Comparison of ENCODE assay signal across 17 cellular contexts in genomic region chr13:50634339-50634738, GRCh38.
DNase-seq lines count a peak whose midpoint lies in the region; ATAC-seq and TF ChIP-seq lines count a peak whose summit lies in the region.
"Had no signal": no experiment of that assay in that cellular context is flagged by ENCODE, and none has a peak within 500 bp of the region (broad histone marks: within the 10 kb centered on the region; RNA-seq: fewer than 3 reads in every experiment).

No MANE protein-coding gene starts in this region.

- H3K27ac ChIP-seq in Karpas-422 (ENCODE audit: low read length) (peak overlapping the region; percentile 90; the same call in 1 of the 2 replicates), brain microvascular endothelial cell (no peak overlapping the region)
- H3K27ac ChIP-seq: GM23248 had no signal

- DNase-seq in CD14-positive monocyte (ENCODE audit: low spot score): no peak
- DNase-seq in Karpas-422: no peak
- no peak for DNase-seq in memory B cell (ENCODE audit: low spot score in 2 of 2)
- DNase-seq in DMS79 (lab: John Stamatoyannopoulos, UW): no peak
- no peak for DNase-seq in NCI-H1092 treated with DMSO at 0.1 percent for 48 hours (lab: John Stamatoyannopoulos, UW)
- DNase-seq in brain microvascular endothelial cell: no peak
- DNase-seq: 8988T; CD4-positive, CD25-positive, alpha-beta regulatory T cell; CD8-positive, alpha-beta memory T cell; COR-L47; DMS 273 treated with DMSO at 0.1 percent for 48 hours; DMS53; GM23248 had no signal

- in situ Hi-C loops in brain microvascular endothelial cell (cut with HindIII; ENCODE audit: low pct_ligation_motif_present, low sequenced_read_pairs): no loop called here

- H3K4me2 ChIP-seq in Karpas-422 (ENCODE audit: low read depth, low read length, poor library complexity, severe bottlenecking): no peak overlapping the region

- H3K27ac Mint-ChIP-seq in CD14-positive monocyte (peak overlapping the region; percentile 95 to 100 (median 99)), memory B cell (peak overlapping the region; percentile 93)
- peak overlapping the region; percentile 92 for H3K27ac Mint-ChIP-seq in stimulated activated memory B cell treated with anti-CD40 and anti-IgM and Interleukin-4, amounts not matched to agents 10 μg/mL and 1 μg/mL and 100 μg/mL, for 72 hours

- H3K79me2 ChIP-seq in Karpas-422 (ENCODE audit: low read length): no peaks in the 10 kb centered on the region

- H3K9me3 Mint-ChIP-seq in CD14-positive monocyte: peaks cover 0 to 5% (median 0%) of the 10 kb centered on the region in 7 donors
- H3K9me3 Mint-ChIP-seq in memory B cell: no peaks in the 10 kb centered on the region
- no peaks in the 10 kb centered on the region for H3K9me3 Mint-ChIP-seq in stimulated activated memory B cell treated with anti-CD40 and anti-IgM and Interleukin-4, amounts not matched to agents 10 μg/mL and 1 μg/mL and 100 μg/mL, for 72 hours
- H3K9me3 Mint-ChIP-seq: CD4-positive, CD25-positive, alpha-beta regulatory T cell; CD8-positive, alpha-beta memory T cell had no signal

- no peak for TF ChIP-seq CTCF in CD14-positive monocyte (IDR thresholded peaks at IDR 0.05)
- no peak for TF ChIP-seq CTCF in brain microvascular endothelial cell (IDR thresholded peaks at IDR 0.05; ENCODE audit: low read depth, low read length, missing control alignments)

- no peaks in the 10 kb centered on the region for H4K20me1 ChIP-seq in Karpas-422 (ENCODE audit: insufficient read depth, low read depth, low read length)
- H4K20me1 ChIP-seq: BLaER1 treated with 17β-estradiol and CSF1 and Interleukin-3, amounts not matched to agents 10 nM and 100 nM had no signal

- H3K27me3 Mint-ChIP-seq in CD14-positive monocyte (ENCODE audit: low read depth in 3 of 3) (no peaks in the 10 kb centered on the region), memory B cell (no peaks in the 10 kb centered on the region)
- H3K27me3 Mint-ChIP-seq in stimulated activated memory B cell treated with anti-CD40 and anti-IgM and Interleukin-4, amounts not matched to agents 10 μg/mL and 1 μg/mL and 100 μg/mL, for 72 hours: no peaks in the 10 kb centered on the region
- H3K27me3 Mint-ChIP-seq: CD8-positive, alpha-beta memory T cell had no signal

- 0 out of 2 replicates have a peak overlapping the region, but pooled peaks have one; percentile 79 for H2AFZ ChIP-seq in Karpas-422 (ENCODE audit: low read length)
- H2AFZ ChIP-seq: GM23248 had no signal

- no peak overlapping the region for H3K9ac ChIP-seq in Karpas-422 (ENCODE audit: low read length)
- H3K9ac ChIP-seq: BLaER1 treated with 17β-estradiol and CSF1 and Interleukin-3, amounts not matched to agents 10 nM and 100 nM; GM23248 had no signal

- H3K27me3 ChIP-seq in Karpas-422 (ENCODE audit: low read length) (no peaks in the 10 kb centered on the region), brain microvascular endothelial cell (replicated peaks) (no peaks in the 10 kb centered on the region)
- H3K27me3 ChIP-seq: BLaER1 treated with 17β-estradiol and CSF1 and Interleukin-3, amounts not matched to agents 10 nM and 100 nM had no signal

- ATAC-seq in memory B cell (ENCODE audit: low read depth) (no peak), HG03460 (IDR thresholded peaks at IDR 0.05; ENCODE audit: unreplicated experiment) (no peak)
- ATAC-seq in stimulated activated memory B cell treated with anti-CD40 and anti-IgM and Interleukin-4, amounts not matched to agents 10 μg/mL and 1 μg/mL and 100 μg/mL, for 72 hours: no peak

- H3K9me2 ChIP-seq in Karpas-422 (replicated peaks; ENCODE audit: insufficient read depth, low read length): no peaks in the 10 kb centered on the region

- no peaks in the 10 kb centered on the region for H3K9me3 ChIP-seq in Karpas-422 (ENCODE audit: low read length)
- H3K9me3 ChIP-seq: HAP-1 had no signal

- H3K4me1 Mint-ChIP-seq in CD14-positive monocyte (peaks cover 61% of the 10 kb centered on the region), memory B cell (peaks cover 21% of the 10 kb centered on the region)
- peaks cover 24% of the 10 kb centered on the region for H3K4me1 Mint-ChIP-seq in stimulated activated memory B cell treated with anti-CD40 and anti-IgM and Interleukin-4, amounts not matched to agents 10 μg/mL and 1 μg/mL and 100 μg/mL, for 72 hours
- H3K4me1 Mint-ChIP-seq: CD8-positive, alpha-beta memory T cell had no signal

- H3K4me3 ChIP-seq in Karpas-422 (ENCODE audit: low read length) (no peak overlapping the region), brain microvascular endothelial cell (ENCODE audit: low read depth, low read length) (no peak overlapping the region)
- H3K4me3 ChIP-seq: BLaER1 treated with 17β-estradiol and CSF1 and Interleukin-3, amounts not matched to agents 10 nM and 100 nM; GM23248; HAP-1 had no signal

- no peak overlapping the region for H3K4me3 Mint-ChIP-seq in CD14-positive monocyte
- no peak overlapping the region for H3K4me3 Mint-ChIP-seq in memory B cell
- H3K4me3 Mint-ChIP-seq in stimulated activated memory B cell treated with anti-CD40 and anti-IgM and Interleukin-4, amounts not matched to agents 10 μg/mL and 1 μg/mL and 100 μg/mL, for 72 hours: no peak overlapping the region
- H3K4me3 Mint-ChIP-seq: CD4-positive, CD25-positive, alpha-beta regulatory T cell; CD8-positive, alpha-beta memory T cell had no signal

- intact Hi-C loops in CD14-positive monocyte (cut with micrococcal nuclease): loop anchor here (10.0 kb wide), 4 partner anchors 80 to 640 kb away; partner anchors contain the start of gene TRIM13 (in 1 of the 2)

- H3K36me3 Mint-ChIP-seq in CD14-positive monocyte: no peaks in the 10 kb centered on the region
- H3K36me3 Mint-ChIP-seq in memory B cell: no peaks in the 10 kb centered on the region
- no peaks in the 10 kb centered on the region for H3K36me3 Mint-ChIP-seq in stimulated activated memory B cell treated with anti-CD40 and anti-IgM and Interleukin-4, amounts not matched to agents 10 μg/mL and 1 μg/mL and 100 μg/mL, for 72 hours
- H3K36me3 Mint-ChIP-seq: CD4-positive, CD25-positive, alpha-beta regulatory T cell; CD8-positive, alpha-beta memory T cell had no signal

- peaks cover 41% of the 10 kb centered on the region for H3K4me1 ChIP-seq in Karpas-422 (ENCODE audit: low read length)

- H3K36me3 ChIP-seq in Karpas-422 (ENCODE audit: insufficient read depth, low read length) (no peaks in the 10 kb centered on the region), brain microvascular endothelial cell (replicated peaks) (no peaks in the 10 kb centered on the region)
- H3K36me3 ChIP-seq: BLaER1 treated with 17β-estradiol and CSF1 and Interleukin-3, amounts not matched to agents 10 nM and 100 nM; HAP-1 had no signal
